25 cellular contexts compared by ENCODE assay signal in the genomic region with DNA sequence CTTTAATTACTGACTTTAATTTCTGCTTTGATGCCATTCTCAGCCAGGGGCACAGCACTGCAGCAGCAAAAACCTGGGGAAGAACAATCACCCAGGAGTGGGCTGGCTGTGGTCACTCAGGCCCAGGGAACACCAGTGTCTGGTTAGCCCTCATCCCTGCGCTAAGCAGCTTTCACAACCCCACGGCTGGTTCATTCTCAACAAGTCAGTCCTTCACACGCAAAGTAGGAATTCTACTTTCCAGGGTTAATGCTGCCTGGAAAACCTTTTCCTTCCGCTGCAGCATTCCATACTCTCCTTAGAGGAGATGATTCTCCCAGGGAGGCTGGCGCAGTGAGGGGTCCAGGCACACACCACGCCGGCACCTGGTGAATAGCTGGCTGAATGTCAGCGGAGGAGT. TPM values are rescaled to one million over a fixed set of nuclear protein-coding genes. Genes with fewer than 3 reads are reported as not detected.
DNase-seq lines count a peak whose midpoint lies in the region; ATAC-seq and TF ChIP-seq lines count a peak whose summit lies in the region.
"Had no signal": no experiment of that assay in that cellular context is flagged by ENCODE, and none has a peak within 500 bp of the region (broad histone marks: within the 10 kb centered on the region; RNA-seq: fewer than 3 reads in every experiment).

No MANE protein-coding gene starts in this region.

- H3K4me3 Mint-ChIP-seq in activated T-helper 2 cell treated with anti-CD3 and anti-CD28 coated beads, Interferon-gamma antibody, Interleukin-2, Interleukin-4, amounts not matched to agents 10 μg/mL and 5 μg/mL and 100 μg/mL, durations not matched to agents 14 hours and 24 hours and 36 hours (ENCODE audit: low read depth) = no peak overlapping the region
- H3K4me3 Mint-ChIP-seq in activated CD4-positive, alpha-beta T cell treated with anti-CD3 and anti-CD28 coated beads for 36 hours = no peak overlapping the region
- H3K4me3 Mint-ChIP-seq: activated T-cell treated with anti-CD3 and anti-CD28 coated beads, Interleukin-2, amount 50 U/mL, for 24 hours; central memory CD8-positive, alpha-beta T cell; H9 had no signal

- H4K8ac ChIP-seq in mesenchymal stem cell (ENCODE audit: low read length) = no peak overlapping the region

- H3F3A ChIP-seq in smooth muscle cell (ENCODE audit: low read depth) = peaks cover 3% of the 10 kb centered on the region

- H3K18ac ChIP-seq in mesenchymal stem cell (ENCODE audit: low read depth in 1 of 2, low read length in 2 of 2) = peak overlapping the region; percentile 23 to 28

- no peak overlapping the region for H3K9ac ChIP-seq in mesenchymal stem cell (ENCODE audit: low read length)
- H3K9ac ChIP-seq in smooth muscle cell (ENCODE audit: low read depth) = peak overlapping the region; percentile 53

- no peak for DNase-seq in cardiac muscle cell (ENCODE audit: low read depth in 1 of 2, low spot score in 1 of 2)
- DNase-seq in Right ventricle myocardium superior = no peak
- no peak for DNase-seq in activated T-helper 2 cell treated with anti-CD3 and anti-CD28 coated beads, Interferon-gamma antibody, Interleukin-2, Interleukin-4, amounts not matched to agents 10 μg/mL and 5 μg/mL and 100 μg/mL, durations not matched to agents 14 hours and 24 hours and 36 hours (ENCODE audit: low spot score)
- peak; percentile 82 for DNase-seq in mesenchymal stem cell
- DNase-seq in smooth muscle cell (lab: John Stamatoyannopoulos, UW; ENCODE audit: unreplicated experiment) = no peak
- no peak for DNase-seq in activated CD4-positive, alpha-beta T cell treated with anti-CD3 and anti-CD28 coated beads for 36 hours
- no peak for DNase-seq in stimulated activated naive CD4-positive, alpha-beta T cell (lab: John Stamatoyannopoulos, UW)
- no peak for DNase-seq in GM03348 (ENCODE audit: low spot score)
- DNase-seq: activated CD4-positive, alpha-beta T cell treated with anti-CD3 and anti-CD28 coated beads for 4 hours; activated T-cell treated with anti-CD3 and anti-CD28 coated beads, Interleukin-2, amount 50 U/mL, for 24 hours; dorsolateral prefrontal cortex; H9; Karpas-422; mammary epithelial cell; NCI-H1694; NCI-H510A treated with DMSO at 0.1 percent for 48 hours; right lobe of liver; stimulated activated CD4-positive, alpha-beta T cell treated with anti-CD3 and anti-CD28 coated beads, Interleukin-15, amount 100 ng/mL, for 24 hours; T-helper 1 cell; upper lobe of right lung had no signal

- peaks cover 27% of the 10 kb centered on the region for H3K4me1 ChIP-seq in cardiac muscle cell (ENCODE audit: low read depth)
- peaks cover 25% of the 10 kb centered on the region for H3K4me1 ChIP-seq in mesenchymal stem cell (ENCODE audit: control insufficient read depth, insufficient read depth, low read depth, low read length)
- peaks cover 19% of the 10 kb centered on the region for H3K4me1 ChIP-seq in smooth muscle cell (ENCODE audit: low read depth)
- H3K4me1 ChIP-seq: A549, right lobe of liver, upper lobe of right lung had no signal

- H2AK5ac ChIP-seq in mesenchymal stem cell (ENCODE audit: low read length, severe bottlenecking) = no peak overlapping the region

- H3K27me3 ChIP-seq in cardiac muscle cell = no peaks in the 10 kb centered on the region
- no peaks in the 10 kb centered on the region for H3K27me3 ChIP-seq in mesenchymal stem cell (ENCODE audit: control insufficient read depth in 1 of 2, insufficient read depth in 1 of 2, low read length in 2 of 2)
- no peaks in the 10 kb centered on the region for H3K27me3 ChIP-seq in smooth muscle cell (ENCODE audit: low read depth)
- H3K27me3 ChIP-seq: dorsolateral prefrontal cortex, right lobe of liver, upper lobe of right lung had no signal

- H2BK12ac ChIP-seq in mesenchymal stem cell (ENCODE audit: low read length in 2 of 2) = peak overlapping the region; percentile 22 to 83

- H3K9me3 Mint-ChIP-seq in activated T-helper 2 cell treated with anti-CD3 and anti-CD28 coated beads, Interferon-gamma antibody, Interleukin-2, Interleukin-4, amounts not matched to agents 10 μg/mL and 5 μg/mL and 100 μg/mL, durations not matched to agents 14 hours and 24 hours and 36 hours = no peaks in the 10 kb centered on the region
- H3K9me3 Mint-ChIP-seq in activated CD4-positive, alpha-beta T cell treated with anti-CD3 and anti-CD28 coated beads for 36 hours (ENCODE audit: low read depth) = no peaks in the 10 kb centered on the region
- H3K9me3 Mint-ChIP-seq: activated T-cell treated with anti-CD3 and anti-CD28 coated beads, Interleukin-2, amount 50 U/mL, for 24 hours; central memory CD8-positive, alpha-beta T cell; H9 had no signal

- no peaks in the 10 kb centered on the region for H3K79me2 ChIP-seq in smooth muscle cell (ENCODE audit: low read depth)

- H4K91ac ChIP-seq in mesenchymal stem cell (ENCODE audit: low read length) = no peak overlapping the region

- H4K20me1 ChIP-seq in smooth muscle cell (ENCODE audit: low read depth) = no peaks in the 10 kb centered on the region

- no peak for ATAC-seq in Right ventricle myocardium superior (ENCODE audit: poor library complexity)
- ATAC-seq in activated CD4-positive, alpha-beta T cell treated with anti-CD3 and anti-CD28 coated beads for 36 hours = no peak
- ATAC-seq: A549, Panc1, upper lobe of right lung had no signal

- H2AFZ ChIP-seq in mesenchymal stem cell (ENCODE audit: low read depth, low read length) (peak overlapping the region; percentile 2), smooth muscle cell (ENCODE audit: low read depth) (no peak overlapping the region)

- intact Hi-C loops in Right ventricle myocardium superior (cut with DNase I) = no loop called here
- intact Hi-C loops in activated T-helper 2 cell treated with anti-CD3 and anti-CD28 coated beads, Interferon-gamma antibody, Interleukin-2, Interleukin-4, amounts not matched to agents 10 μg/mL and 5 μg/mL and 100 μg/mL, durations not matched to agents 14 hours and 24 hours and 36 hours (cut with micrococcal nuclease) = no loop called here
- intact Hi-C loops in activated CD4-positive, alpha-beta T cell treated with anti-CD3 and anti-CD28 coated beads for 36 hours (cut with DNase I, micrococcal nuclease) = no loop called here

- CTCF ChIA-PET in activated CD4-positive, alpha-beta T cell treated with anti-CD3 and anti-CD28 coated beads for 36 hours (lab: Charles Lee) = no interaction called here

- H2BK5ac ChIP-seq in mesenchymal stem cell (ENCODE audit: low read depth, low read length, poor library complexity, severe bottlenecking) = no peak overlapping the region

- peaks cover 27% of the 10 kb centered on the region for H3K4me1 Mint-ChIP-seq in activated T-helper 2 cell treated with anti-CD3 and anti-CD28 coated beads, Interferon-gamma antibody, Interleukin-2, Interleukin-4, amounts not matched to agents 10 μg/mL and 5 μg/mL and 100 μg/mL, durations not matched to agents 14 hours and 24 hours and 36 hours (ENCODE audit: low read depth)
- H3K4me1 Mint-ChIP-seq in activated CD4-positive, alpha-beta T cell treated with anti-CD3 and anti-CD28 coated beads for 36 hours = peaks cover 4% of the 10 kb centered on the region

- H2BK15ac ChIP-seq in mesenchymal stem cell (ENCODE audit: low read depth, poor library complexity, severe bottlenecking) = no peak overlapping the region

- H3K4ac ChIP-seq in mesenchymal stem cell (ENCODE audit: low read depth in 1 of 2, low read length in 2 of 2) = peak overlapping the region in 1 of 2 experiments; percentile 43

- H3K27ac ChIP-seq in cardiac muscle cell (peak overlapping the region; percentile 83), mesenchymal stem cell (ENCODE audit: low read length, poor library complexity, severe bottlenecking) (peak overlapping the region; percentile 94), smooth muscle cell (ENCODE audit: low read depth) (peak overlapping the region; percentile 85)
- H3K27ac ChIP-seq: A549, right lobe of liver, upper lobe of right lung had no signal

- H3K14ac ChIP-seq in mesenchymal stem cell (ENCODE audit: low read length in 2 of 2) = no peak overlapping the region

- POLR2A ChIA-PET in activated CD4-positive, alpha-beta T cell treated with anti-CD3 and anti-CD28 coated beads for 36 hours (lab: Charles Lee) = interaction anchor here (0.5 kb wide), 1 partner anchor 10 kb away, joined by 3 read pairs; no protein-coding TSS in a partner anchor

- H3K23ac ChIP-seq in mesenchymal stem cell (ENCODE audit: low read length in 2 of 2) = no peak overlapping the region

- peaks cover 24% of the 10 kb centered on the region for H3K79me1 ChIP-seq in mesenchymal stem cell (replicated peaks; ENCODE audit: low read length, poor library complexity, severe bottlenecking)

- no peak for TF ChIP-seq CTCF in cardiac muscle cell (IDR thresholded peaks at IDR 0.05; ENCODE audit: low read depth, low read length)
- no peak for TF ChIP-seq CTCF in smooth muscle cell (IDR thresholded peaks at IDR 0.05; ENCODE audit: borderline replicate concordance, insufficient read depth, poor library complexity, severe bottlenecking)

- H3K4me2 ChIP-seq in mesenchymal stem cell (ENCODE audit: low read length, poor library complexity, severe bottlenecking) (peak overlapping the region; percentile 3), smooth muscle cell (peak overlapping the region; percentile 48)
- H3K4me2 ChIP-seq: A549 had no signal

- H3K9me3 ChIP-seq in cardiac muscle cell (ENCODE audit: low read depth) = no peaks in the 10 kb centered on the region
- H3K9me3 ChIP-seq in mesenchymal stem cell (ENCODE audit: control insufficient read depth, low read length) = no peaks in the 10 kb centered on the region
- H3K9me3 ChIP-seq in smooth muscle cell (replicated peaks; ENCODE audit: low read depth) = no peaks in the 10 kb centered on the region
- H3K9me3 ChIP-seq: A549, right lobe of liver, upper lobe of right lung had no signal

- peak overlapping the region; percentile 50 for H3K27ac Mint-ChIP-seq in activated T-helper 2 cell treated with anti-CD3 and anti-CD28 coated beads, Interferon-gamma antibody, Interleukin-2, Interleukin-4, amounts not matched to agents 10 μg/mL and 5 μg/mL and 100 μg/mL, durations not matched to agents 14 hours and 24 hours and 36 hours
- H3K27ac Mint-ChIP-seq in activated CD4-positive, alpha-beta T cell treated with anti-CD3 and anti-CD28 coated beads for 36 hours = no peak overlapping the region
- H3K27ac Mint-ChIP-seq: activated T-cell treated with anti-CD3 and anti-CD28 coated beads, Interleukin-2, amount 50 U/mL, for 24 hours had no signal

- WGBS in mesenchymal stem cell = 79% methylated on average over 7 of the region's 8 CpGs
- WGBS in smooth muscle cell (ENCODE audit: low lambda C conversion rate) = 66% methylated on average over 8 of the region's 8 CpGs

- H3K36me3 ChIP-seq in cardiac muscle cell = no peaks in the 10 kb centered on the region
- no peaks in the 10 kb centered on the region for H3K36me3 ChIP-seq in mesenchymal stem cell (ENCODE audit: control insufficient read depth in 1 of 2, insufficient read depth in 2 of 2, low read depth in 1 of 2, low read length in 2 of 2)
- H3K36me3 ChIP-seq in smooth muscle cell (ENCODE audit: low read depth) = no peaks in the 10 kb centered on the region
- H3K36me3 ChIP-seq: right lobe of liver, upper lobe of right lung had no signal

- no peaks in the 10 kb centered on the region for H3K27me3 Mint-ChIP-seq in activated T-helper 2 cell treated with anti-CD3 and anti-CD28 coated beads, Interferon-gamma antibody, Interleukin-2, Interleukin-4, amounts not matched to agents 10 μg/mL and 5 μg/mL and 100 μg/mL, durations not matched to agents 14 hours and 24 hours and 36 hours (ENCODE audit: low read depth)
- H3K27me3 Mint-ChIP-seq in activated CD4-positive, alpha-beta T cell treated with anti-CD3 and anti-CD28 coated beads for 36 hours = no peaks in the 10 kb centered on the region
- H3K27me3 Mint-ChIP-seq: activated T-cell treated with anti-CD3 and anti-CD28 coated beads, Interleukin-2, amount 50 U/mL, for 24 hours; central memory CD8-positive, alpha-beta T cell had no signal

- H3K4me3 ChIP-seq in cardiac muscle cell (no peak overlapping the region), mesenchymal stem cell (ENCODE audit: insufficient read depth in 1 of 2, low read depth in 1 of 2, low read length in 2 of 2) (no peak overlapping the region), smooth muscle cell (no peak overlapping the region)
- H3K4me3 ChIP-seq: A549, dorsolateral prefrontal cortex, right lobe of liver, upper lobe of right lung had no signal

- peaks cover 3% of the 10 kb centered on the region for H3K36me3 Mint-ChIP-seq in activated T-helper 2 cell treated with anti-CD3 and anti-CD28 coated beads, Interferon-gamma antibody, Interleukin-2, Interleukin-4, amounts not matched to agents 10 μg/mL and 5 μg/mL and 100 μg/mL, durations not matched to agents 14 hours and 24 hours and 36 hours (ENCODE audit: low read depth)
- H3K36me3 Mint-ChIP-seq in activated CD4-positive, alpha-beta T cell treated with anti-CD3 and anti-CD28 coated beads for 36 hours (ENCODE audit: low read depth) = no peaks in the 10 kb centered on the region

- H2BK120ac ChIP-seq in mesenchymal stem cell (ENCODE audit: low read depth, low read length) = no peak overlapping the region

RNA-seq across cellular contexts. Expression of gene KCNE1, which starts 24.3 kb away (rescaled TPM):
- total RNA-seq in cardiac muscle cell (0.42 and 2.3 TPM in 2 replicates), Right ventricle myocardium superior (4.3 TPM), smooth muscle cell (1.3 TPM in 1 of 2 replicates, not detected in the other)
- polyA plus RNA-seq in cardiac muscle cell (0.29 and 0.37 TPM in 2 replicates), smooth muscle cell (0.16 and 1.2 TPM in 2 replicates)
- 0.37 and 0.46 TPM in 2 replicates for total RNA-seq in activated T-helper 2 cell treated with anti-CD3 and anti-CD28 coated beads, Interferon-gamma antibody, Interleukin-2, Interleukin-4, amounts not matched to agents 10 μg/mL and 5 μg/mL and 100 μg/mL, durations not matched to agents 14 hours and 24 hours and 36 hours
- 0.19 TPM for polyA plus RNA-seq in mesenchymal stem cell (2013, experiment 1 of 2)
- polyA plus RNA-seq in mesenchymal stem cell (2013, experiment 2 of 2) = 0.23 TPM
- total RNA-seq in activated CD4-positive, alpha-beta T cell treated with anti-CD3 and anti-CD28 coated beads for 36 hours = under 1 TPM in 1 of 2 experiments, not detected in 1; 0.07 TPM
- total RNA-seq: kidney epithelial cell, SK-MEL-5 had no signal
